20 cellular contexts compared by ENCODE assay signal in genomic region chr3:72461787-72462186, GRCh38. TPM values are rescaled to one million over a fixed set of nuclear protein-coding genes. Genes with fewer than 3 reads are reported as not detected.
DNase-seq lines count a peak whose midpoint lies in the region; ATAC-seq, FAIRE-seq and TF ChIP-seq lines count a peak whose summit lies in the region.
"Had no signal": no experiment of that assay in that cellular context is flagged by ENCODE, and none has a peak within 500 bp of the region (broad histone marks: within the 10 kb centered on the region; RNA-seq: fewer than 3 reads in every experiment).

No MANE protein-coding gene starts in this region.

- TF ChIP-seq POLR2A in uterus (IDR thresholded peaks at IDR 0.05), result no peak

- H3K27me3 ChIP-seq in right atrium auricular region (no peaks in the 10 kb centered on the region), uterus (no peaks in the 10 kb centered on the region)

- H3K36me3 ChIP-seq in right atrium auricular region (no peaks in the 10 kb centered on the region), kidney (ENCODE audit: control insufficient read depth in 1 of 2, insufficient read depth in 2 of 2, low read length in 2 of 2) (no peaks in the 10 kb centered on the region), uterus (no peaks in the 10 kb centered on the region)

- intact Hi-C loops in Right ventricle myocardium inferior (cut with DNase I), result no loop called here
- intact Hi-C loops in kidney (cut with DNase I), result no loop called here
- intact Hi-C loops in uterus (cut with DNase I; ENCODE audit: low total_unique reads), result no loop called here

- no peak overlapping the region for H3K9ac ChIP-seq in kidney (ENCODE audit: low read length in 2 of 2)

- peak; percentile 49 for ATAC-seq in Right ventricle myocardium inferior

- peaks cover 0 to 17% of the 10 kb centered on the region in 2 donors for H3K4me1 ChIP-seq in right atrium auricular region
- no peaks in the 10 kb centered on the region for H3K4me1 ChIP-seq in kidney (ENCODE audit: control insufficient read depth in 1 of 2, insufficient read depth in 1 of 2, low read depth in 1 of 2, low read length in 2 of 2)
- H3K4me1 ChIP-seq in uterus, result no peaks in the 10 kb centered on the region

- TF ChIP-seq CTCF in right atrium auricular region (IDR thresholded peaks at IDR 0.05) (no peak), kidney (IDR thresholded peaks at IDR 0.05; ENCODE audit: borderline replicate concordance, extremely low read depth, insufficient read depth) (no peak), uterus (IDR thresholded peaks at IDR 0.05) (no peak)

- peak; percentile 71 for DNase-seq in Right ventricle myocardium inferior (ENCODE audit: missing footprints)
- DNase-seq in right atrium auricular region (ENCODE audit: low spot score), result no peak
- peak; percentile 83 for DNase-seq in kidney
- DNase-seq in myocyte (ENCODE audit: low read depth), result peak; percentile 62
- peak; percentile 25 to 55 for DNase-seq in uterus
- no peak for DNase-seq in COR-L47 (lab: John Stamatoyannopoulos, UW)
- DNase-seq in HUDEP-2 (lab: John Stamatoyannopoulos, UW; ENCODE audit: unreplicated experiment in 76 of 76), result no peak
- no peak for DNase-seq in kidney glomerular epithelial cell (lab: John Stamatoyannopoulos, UW)
- DNase-seq: 8988T, DMS 273 treated with DMSO at 0.1 percent for 48 hours, DND-41, H9, NCI-H146, NCI-H2081, NCI-H2171 treated with DMSO at 0.1 percent for 48 hours, NCI-H446, SIG-M5 had no signal

- H3K4me3 ChIP-seq in right atrium auricular region, result no peak overlapping the region
- H3K4me3 ChIP-seq in kidney (ENCODE audit: low read length in 2 of 2), result no peak overlapping the region
- no peak overlapping the region for H3K4me3 ChIP-seq in uterus

- no peaks in the 10 kb centered on the region for H3K9me3 ChIP-seq in right atrium auricular region
- no peaks in the 10 kb centered on the region for H3K9me3 ChIP-seq in kidney (ENCODE audit: control insufficient read depth in 1 of 2, low read length in 2 of 2)
- no peaks in the 10 kb centered on the region for H3K9me3 ChIP-seq in uterus

- H3K27ac ChIP-seq in right atrium auricular region (no peak overlapping the region), kidney (ENCODE audit: low read depth in 2 of 2, low read length in 2 of 2) (no peak overlapping the region), uterus (no peak overlapping the region)
- H3K27ac ChIP-seq: HL-60 had no signal

- FAIRE-seq in kidney (lab: Jason Lieb, UNC), result no peak
- FAIRE-seq: G401.6, HTR-8/SVneo had no signal

RNA-seq across cellular contexts. Expression of gene RYBP, which starts 15.4 kb away (rescaled TPM):
- total RNA-seq in Right ventricle myocardium inferior (6.5 TPM), right atrium auricular region (1 to 10 TPM; 7.9 to 9.3 TPM), kidney (19.9 TPM), myocyte (4.8 and 5.9 TPM in 2 replicates), uterus (10 to 100 TPM in 2 of 4 donors, 1 to 10 TPM in 2; 5.1 to 43.1 (median 19.6) TPM)
- polyA plus RNA-seq in kidney (ENCODE audit: insufficient read depth, low read depth, low replicate concordance), result 8.5 TPM
- polyA plus RNA-seq in myocyte (2012), result 8.0 TPM

Comparison
In these comparisons a context has a peak if more than half of its experiments do, and no peak if none do; other contexts are left out.
1. DNase-seq: peak in Right ventricle myocardium inferior (single experiment), kidney (single experiment), myocyte (single experiment) and uterus (2 of 2); none in right atrium auricular region (single experiment), COR-L47 (single experiment), HUDEP-2 (0 of 76) and kidney glomerular epithelial cell (single experiment).